In genomic region chr1:22041505-22041904, GRCh38 we compare ENCODE assay signal across 15 cellular contexts. TPM values are rescaled to one million over a fixed set of nuclear protein-coding genes. Genes with fewer than 3 reads are reported as not detected.
DNase-seq lines count a peak whose midpoint lies in the region; ATAC-seq and TF ChIP-seq lines count a peak whose summit lies in the region.
"Had no signal": no experiment of that assay in that cellular context is flagged by ENCODE, and none has a peak within 500 bp of the region (broad histone marks: within the 10 kb centered on the region; RNA-seq: fewer than 3 reads in every experiment).

No MANE protein-coding gene starts in this region.

- H3K4me1 Mint-ChIP-seq in CD14-positive monocyte = peaks cover 44% of the 10 kb centered on the region
- H3K4me1 Mint-ChIP-seq in IgD-negative memory B cell = peaks cover 40 to 46% (median 42%) of the 10 kb centered on the region in 3 donors
- peaks cover 71% of the 10 kb centered on the region for H3K4me1 Mint-ChIP-seq in activated naive CD8-positive, alpha-beta T cell treated with anti-CD3 and anti-CD28 coated beads, Interleukin-2, amount 50 U/mL, for 24 hours
- H3K4me1 Mint-ChIP-seq in naive B cell = peaks cover 38 to 62% (median 46%) of the 10 kb centered on the region in 3 donors

- H3K36me3 ChIP-seq in A673 (ENCODE audit: insufficient read depth, low read length, poor library complexity, severe bottlenecking) = no peaks in the 10 kb centered on the region
- H3K36me3 ChIP-seq: gastroesophageal sphincter, SJCRH30 had no signal

- H3K9me3 ChIP-seq in A673 (ENCODE audit: low read depth, low read length, poor library complexity, severe bottlenecking) = no peaks in the 10 kb centered on the region
- H3K9me3 ChIP-seq: gastroesophageal sphincter, SJCRH30 had no signal

- H3K36me3 Mint-ChIP-seq in CD14-positive monocyte (no peaks in the 10 kb centered on the region), IgD-negative memory B cell (no peaks in the 10 kb centered on the region), naive B cell (peaks cover 0 to 10% of the 10 kb centered on the region in 2 donors)
- H3K36me3 Mint-ChIP-seq in activated naive CD8-positive, alpha-beta T cell treated with anti-CD3 and anti-CD28 coated beads, Interleukin-2, amount 50 U/mL, for 24 hours (ENCODE audit: low read depth) = no peaks in the 10 kb centered on the region

- H3K9me3 Mint-ChIP-seq in CD14-positive monocyte (peaks cover 0 to 3% (median 0%) of the 10 kb centered on the region in 7 donors), IgD-negative memory B cell (peaks cover 0 to 8% (median 6%) of the 10 kb centered on the region in 3 donors), naive B cell (peaks cover 0 to 7% (median 3%) of the 10 kb centered on the region in 7 donors)
- peaks cover 6% of the 10 kb centered on the region for H3K9me3 Mint-ChIP-seq in activated naive CD8-positive, alpha-beta T cell treated with anti-CD3 and anti-CD28 coated beads, Interleukin-2, amount 50 U/mL, for 24 hours

- no TSS peak for BruUV-seq in A673 (replicated peaks; lab: Mats Ljungman, UMichigan)

- intact Hi-C loops in CD14-positive monocyte (cut with micrococcal nuclease) = no loop called here
- intact Hi-C loops in A673 (cut with micrococcal nuclease; ENCODE audit: unreplicated experiment) = no loop called here

- ATAC-seq in activated naive CD8-positive, alpha-beta T cell treated with anti-CD3 and anti-CD28 coated beads, Interleukin-2, amount 50 U/mL, for 24 hours = no peak
- ATAC-seq in naive B cell (ENCODE audit: low read depth in 2 of 2) (no peak), HG03025 (IDR thresholded peaks at IDR 0.05; ENCODE audit: low FRiP score, unreplicated experiment) (no peak), HG03280 (IDR thresholded peaks at IDR 0.05; ENCODE audit: unreplicated experiment) (no peak)
- ATAC-seq: gastroesophageal sphincter had no signal

- H3K4me3 Mint-ChIP-seq in CD14-positive monocyte (no peak overlapping the region), IgD-negative memory B cell (peak overlapping the region in 2 of 4 donors; percentile 52 to 63), naive B cell (peak overlapping the region in 6 of 8 donors; percentile 3 to 77 (median 52))
- H3K4me3 Mint-ChIP-seq in activated naive CD8-positive, alpha-beta T cell treated with anti-CD3 and anti-CD28 coated beads, Interleukin-2, amount 50 U/mL, for 24 hours = no peak overlapping the region

- H3K27me3 Mint-ChIP-seq in CD14-positive monocyte (ENCODE audit: low read depth in 3 of 3) (peaks cover 0 to 2% (median 0%) of the 10 kb centered on the region in 3 donors), IgD-negative memory B cell (no peaks in the 10 kb centered on the region), naive B cell (no peaks in the 10 kb centered on the region)
- H3K27me3 Mint-ChIP-seq in activated naive CD8-positive, alpha-beta T cell treated with anti-CD3 and anti-CD28 coated beads, Interleukin-2, amount 50 U/mL, for 24 hours = no peaks in the 10 kb centered on the region

- no peak for TF ChIP-seq CTCF in CD14-positive monocyte (IDR thresholded peaks at IDR 0.05)
- no peak for TF ChIP-seq CTCF in A673 (conservative IDR thresholded peaks at IDR 0.05; ENCODE audit: low read depth, low read length)

- no peaks in the 10 kb centered on the region for H3K27me3 ChIP-seq in A673 (replicated peaks; ENCODE audit: insufficient read depth, low read depth, low read length, poor library complexity)
- H3K27me3 ChIP-seq: gastroesophageal sphincter, SJCRH30 had no signal

- H3K4me1 ChIP-seq in A673 (ENCODE audit: insufficient read depth, low read length, poor library complexity, severe bottlenecking) = peaks cover 19% of the 10 kb centered on the region

- H3K4me3 ChIP-seq in A673 (ENCODE audit: low read depth, low read length, poor library complexity, severe bottlenecking) = no peak overlapping the region
- H3K4me3 ChIP-seq: gastroesophageal sphincter, SJCRH30 had no signal

- DNase-seq in CD14-positive monocyte (ENCODE audit: low spot score) (no peak), naive B cell (no peak), Ammon's horn (ENCODE audit: low spot score) (no peak), A673 (ENCODE audit: low spot score) (no peak)
- no peak for DNase-seq in activated naive CD8-positive, alpha-beta T cell treated with anti-CD3 and anti-CD28 coated beads, Interleukin-2, amount 50 U/mL, for 24 hours
- DNase-seq: amniotic stem cell, DND-41, NCI-H1694, SJCRH30 had no signal

- H3K27ac Mint-ChIP-seq in CD14-positive monocyte (peak overlapping the region; percentile 50 to 98 (median 74)), IgD-negative memory B cell (peak overlapping the region; percentile 1 to 98 (median 95)), naive B cell (peak overlapping the region; percentile 63 to 97 (median 92))
- H3K27ac Mint-ChIP-seq in activated naive CD8-positive, alpha-beta T cell treated with anti-CD3 and anti-CD28 coated beads, Interleukin-2, amount 50 U/mL, for 24 hours = peak overlapping the region; percentile 65

- CTCF ChIA-PET in A673 (lab: Charles Lee) = no interaction called here

- no peak overlapping the region for H3K27ac ChIP-seq in A673 (ENCODE audit: low read depth, low read length, poor library complexity, severe bottlenecking)
- H3K27ac ChIP-seq: gastroesophageal sphincter, SJCRH30 had no signal

- POLR2A ChIA-PET in A673 (lab: Charles Lee; ENCODE audit: low non-redundant PET) = no interaction called here

RNA-seq across cellular contexts. Expression of gene CDC42, which starts 11.0 kb away (rescaled TPM):
- polyA plus RNA-seq in CD14-positive monocyte (100 to 1,000 TPM; 606 to 731 TPM), IgD-negative memory B cell (268 TPM), naive B cell (ENCODE audit: low read depth in 6 of 6) (100 to 1,000 TPM; 165 to 491 (median 378) TPM)
- total RNA-seq in A673 (2021) = 188 and 198 TPM in 2 replicates

RNA-seq across cellular contexts. Expression of gene CELA3A, which starts 40.0 kb away (rescaled TPM):
- polyA plus RNA-seq in CD14-positive monocyte (not detected), IgD-negative memory B cell (not detected), naive B cell (ENCODE audit: low read depth in 6 of 6) (not detected)
- total RNA-seq in A673 (2021) = not detected in 2 replicates
- total RNA-seq: cerebellum, gastroesophageal sphincter, pulmonary artery endothelial cell had no signal

Comparison
In these comparisons a context has a peak if more than half of its experiments do, and no peak if none do; other contexts are left out.
1. H3K4me3 Mint-ChIP-seq: peak in naive B cell (6 of 8); none in CD14-positive monocyte (0 of 2) and activated naive CD8-positive, alpha-beta T cell treated with anti-CD3 and anti-CD28 coated beads, Interleukin-2, amount 50 U/mL, for 24 hours (single experiment).
2. Peak in every context shown above with its lines, with median percentiles within 50 percentile points of each other: H3K27ac Mint-ChIP-seq.